Comparison of ENCODE assay signal across 1 cellular context in genomic region chr13:48849515-48849914, GRCh38.
TF ChIP-seq lines count a peak whose summit lies in the region.

No MANE protein-coding gene starts in this region.

TF ChIP-seq in WTC11, 78 proteins besides CTCF, POLR2A, EP300 and RAD21 (continued from another document):
- no peak for TF ChIP-seq TP53 (CRISPR knock-in tag; IDR thresholded peaks at IDR 0.05)
- TF ChIP-seq ZBTB21 (CRISPR knock-in tag; IDR thresholded peaks at IDR 0.05; ENCODE audit: borderline replicate concordance): no peak
- no peak for TF ChIP-seq ZNF512 (CRISPR knock-in tag; IDR thresholded peaks at IDR 0.05; ENCODE audit: borderline replicate concordance)
- no peak for TF ChIP-seq STAT6 (CRISPR knock-in tag; conservative IDR thresholded peaks at IDR 0.05; ENCODE audit: low read depth)
- no peak for TF ChIP-seq ZNF263 (CRISPR knock-in tag; IDR thresholded peaks at IDR 0.05; ENCODE audit: low read depth)
- no peak for TF ChIP-seq ZNF532 (CRISPR knock-in tag; IDR thresholded peaks at IDR 0.05; ENCODE audit: borderline replicate concordance)
- no peak for TF ChIP-seq FOXP1 (CRISPR knock-in tag; IDR thresholded peaks at IDR 0.05; ENCODE audit: borderline replicate concordance)
- TF ChIP-seq CREB1 (CRISPR knock-in tag; IDR thresholded peaks at IDR 0.05): no peak
